15 cellular contexts compared by ENCODE assay signal in genomic region chr3:190238871-190239270, GRCh38.
DNase-seq lines count a peak whose midpoint lies in the region; ATAC-seq and TF ChIP-seq lines count a peak whose summit lies in the region.
"Had no signal": no experiment of that assay in that cellular context is flagged by ENCODE, and none has a peak within 500 bp of the region (broad histone marks: within the 10 kb centered on the region; RNA-seq: fewer than 3 reads in every experiment).

No MANE protein-coding gene starts in this region.

- no peaks in the 10 kb centered on the region for H3K36me3 ChIP-seq in HEK293 (ENCODE audit: control insufficient read depth in 2 of 2, insufficient read depth in 1 of 2, low read length in 2 of 2)
- H3K36me3 ChIP-seq: BLaER1 treated with 17β-estradiol and CSF1 and Interleukin-3, amounts not matched to agents 10 nM and 100 nM had no signal

- no peak overlapping the region; the same call in 1 of the 2 replicates for H3K27ac Mint-ChIP-seq in WTC11
- H3K27ac Mint-ChIP-seq in nephron progenitor cell: peak overlapping the region; percentile 8
- H3K27ac Mint-ChIP-seq: CD4-positive, CD25-positive, alpha-beta regulatory T cell had no signal

- H3K4me3 ChIP-seq in HEK293 (ENCODE audit: low read depth, low read length): no peak overlapping the region
- H3K4me3 ChIP-seq: BLaER1 treated with 17β-estradiol and CSF1 and Interleukin-3, amounts not matched to agents 10 nM and 100 nM had no signal

- CTCF ChIA-PET in HEK293 (lab: Yijun Ruan, JAX) (interaction anchor here (1.8 kb wide), 1 partner anchor 83 kb away, joined by 11 read pairs; the partner anchor contains the start of gene CLDN1), WTC11 (lab: Charles Lee) (interaction anchor here (1.4 kb wide), 1 partner anchor 83 kb away, joined by 4 read pairs; the partner anchor contains the start of gene CLDN1)

- peaks cover 10% of the 10 kb centered on the region for H3K4me1 Mint-ChIP-seq in WTC11
- peaks cover 9% of the 10 kb centered on the region for H3K4me1 Mint-ChIP-seq in nephron progenitor cell
- H3K4me1 Mint-ChIP-seq: CD4-positive, CD25-positive, alpha-beta regulatory T cell had no signal

- ATAC-seq in WTC11: peak; percentile 50
- ATAC-seq: HCT116 had no signal

- intact Hi-C loops in cardiac septum (cut with DNase I): no loop called here

- no peak overlapping the region for H3K27ac ChIP-seq in HEK293 (ENCODE audit: extremely low read depth, low read depth, low read length)
- H3K27ac ChIP-seq: BLaER1 treated with 17β-estradiol and CSF1 and Interleukin-3, amounts not matched to agents 10 nM and 100 nM had no signal

- H3K4me1 ChIP-seq in HEK293 (ENCODE audit: control insufficient read depth, insufficient read depth, low read length): no peaks in the 10 kb centered on the region
- H3K4me1 ChIP-seq: BLaER1 treated with 17β-estradiol and CSF1 and Interleukin-3, amounts not matched to agents 10 nM and 100 nM had no signal

- H3K9me3 ChIP-seq in HEK293 (ENCODE audit: control insufficient read depth, insufficient read depth, low read depth, low read length): no peaks in the 10 kb centered on the region

- peaks cover 52% of the 10 kb centered on the region for H3K9me3 Mint-ChIP-seq in WTC11
- peaks cover 59% of the 10 kb centered on the region for H3K9me3 Mint-ChIP-seq in nephron progenitor cell

- DNase-seq in ELF-1 (ENCODE audit: low read depth, low spot score) (peak; percentile 19), WTC11 (ENCODE audit: low spot score) (no peak), nephron progenitor cell (no peak), COR-L47 (lab: John Stamatoyannopoulos, UW) (no peak), cardiac septum (ENCODE audit: low spot score) (no peak)
- no peak for DNase-seq in activated effector memory CD4-positive, alpha-beta T cell treated with Interleukin-2 at 50 U/mL for 16 hours
- no peak for DNase-seq in activated naive CD4-positive, alpha-beta T cell (lab: John Stamatoyannopoulos, UW)
- DNase-seq: ACHN; CD4-positive, CD25-positive, alpha-beta regulatory T cell; DMS79; GOT3; IMR-90 had no signal

- TF ChIP-seq CTCF in HEK293 (tag by site-specific recombination; IDR thresholded peaks at IDR 0.05) (no peak), WTC11 (IDR thresholded peaks at IDR 0.05) (no peak), nephron progenitor cell (IDR thresholded peaks at IDR 0.05) (no peak)

- H3K27me3 Mint-ChIP-seq in WTC11 (ENCODE audit: low read depth) (no peaks in the 10 kb centered on the region), nephron progenitor cell (ENCODE audit: low read depth, poor library complexity) (peaks cover 3% of the 10 kb centered on the region)
- H3K27me3 Mint-ChIP-seq: CD4-positive, CD25-positive, alpha-beta regulatory T cell had no signal

- POLR2A ChIA-PET in HEK293 (lab: Yijun Ruan, JAX): no interaction called here
- POLR2A ChIA-PET in WTC11 (lab: Charles Lee): no interaction called here

- H3K36me3 Mint-ChIP-seq in WTC11 (peaks cover 22% of the 10 kb centered on the region), nephron progenitor cell (ENCODE audit: low read depth) (peaks cover 28% of the 10 kb centered on the region)
- H3K36me3 Mint-ChIP-seq: CD4-positive, CD25-positive, alpha-beta regulatory T cell had no signal

- H3K4me3 Mint-ChIP-seq in WTC11 (no peak overlapping the region), nephron progenitor cell (no peak overlapping the region)
- H3K4me3 Mint-ChIP-seq: CD4-positive, CD25-positive, alpha-beta regulatory T cell had no signal

TF ChIP-seq in HEK293, 187 proteins besides CTCF, POLR2A, EP300 and RAD21:
- 0 out of 2 replicates have a peak, but pooled peaks have one; percentile 17 for TF ChIP-seq ZIC2 (tag by site-specific recombination; IDR thresholded peaks at IDR 0.05)
- no peak for TF ChIP-seq ZNF133 (tag by site-specific recombination; IDR thresholded peaks at IDR 0.05)

TF ChIP-seq in WTC11, 78 proteins besides CTCF, POLR2A, EP300 and RAD21:
- TF ChIP-seq ZNF423 (CRISPR knock-in tag; IDR thresholded peaks at IDR 0.05) (peak; percentile 59; the same call in 1 of the 2 replicates), JAZF1 (CRISPR knock-in tag; IDR thresholded peaks at IDR 0.05) (no peak)
